ENCODE assay signal across 10 cellular contexts in the genomic region with DNA sequence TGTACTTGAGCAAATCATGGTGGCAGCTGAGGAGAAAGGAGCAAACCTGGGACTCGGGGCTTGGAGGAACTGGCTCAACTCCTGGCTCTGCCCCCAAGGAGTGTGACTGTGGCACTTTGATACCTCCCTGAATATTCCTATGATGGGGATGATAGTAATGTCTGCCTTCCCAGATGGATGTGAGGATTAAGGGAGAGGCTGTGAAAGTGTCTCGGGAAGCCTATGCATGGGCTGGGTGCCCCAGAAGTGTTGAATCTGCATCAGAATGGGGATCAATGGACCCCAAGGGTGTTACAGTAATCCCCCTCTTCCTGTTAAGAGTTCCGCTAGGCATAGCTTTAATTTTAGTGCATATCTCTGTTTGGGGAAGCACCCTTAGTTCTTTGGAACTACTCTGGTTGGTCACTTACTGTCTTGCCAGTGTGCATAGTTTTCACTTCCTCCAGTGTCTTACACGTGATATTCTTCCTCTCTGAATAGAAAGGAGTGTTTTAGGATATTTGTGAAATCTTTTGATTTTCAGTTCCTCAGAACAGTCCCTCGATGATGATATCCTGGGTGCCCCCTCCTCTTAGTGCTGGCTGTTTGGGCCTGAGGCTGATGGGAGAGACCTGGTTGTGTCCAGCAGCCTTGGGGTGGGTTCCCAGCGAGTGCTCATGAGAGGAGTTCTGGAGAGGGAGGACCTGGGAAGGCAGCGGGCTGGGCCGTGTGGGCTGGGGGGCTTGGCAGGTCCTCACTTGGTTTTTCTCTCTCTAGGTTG.
A peak's percentile ranks its signal among the peaks of the same experiment; 100 is the strongest.
DNase-seq lines count a peak whose midpoint lies in the region; ATAC-seq and TF ChIP-seq lines count a peak whose summit lies in the region.
"Had no signal": no experiment of that assay in that cellular context is flagged by ENCODE, and none has a peak within 500 bp of the region (broad histone marks: within the 10 kb centered on the region; RNA-seq: fewer than 3 reads in every experiment).

No MANE protein-coding gene starts in this region.

- DNase-seq in left lobe of liver (ENCODE audit: low spot score) (no peak), DMS153 (lab: John Stamatoyannopoulos, UW) (no peak), hypothalamus (lab: John Stamatoyannopoulos, UW) (no peak), SHP77 treated with DMSO at 0.1 percent for 48 hours (lab: John Stamatoyannopoulos, UW) (no peak), psoas muscle (no peak)
- DNase-seq: brain microvascular endothelial cell had no signal

- intact Hi-C loops in psoas muscle (cut with DNase I): no loop called here

- no peaks in the 10 kb centered on the region for H3K4me1 ChIP-seq in psoas muscle
- H3K4me1 ChIP-seq: SJSA1 had no signal

- no peak overlapping the region for H3K27ac ChIP-seq in psoas muscle
- H3K27ac ChIP-seq: brain microvascular endothelial cell, SJSA1 had no signal

- TF ChIP-seq CTCF in psoas muscle (IDR thresholded peaks at IDR 0.05): no peak

- no peaks in the 10 kb centered on the region for H3K9me3 ChIP-seq in psoas muscle
- H3K9me3 ChIP-seq: SJSA1 had no signal

- H3K4me3 ChIP-seq in psoas muscle: no peak overlapping the region
- H3K4me3 ChIP-seq: SJSA1 had no signal

- no peaks in the 10 kb centered on the region for H3K36me3 ChIP-seq in psoas muscle (ENCODE audit: insufficient read depth in 1 of 2, low read depth in 1 of 2)
- H3K36me3 ChIP-seq: brain microvascular endothelial cell, SJSA1 had no signal

- 82% methylated on average over 8 of the region's 8 CpGs for WGBS in psoas muscle, 3 donors

- H3K27me3 ChIP-seq in psoas muscle (ENCODE audit: insufficient read depth in 3 of 3, low read length in 2 of 3): peaks cover 0 to 5% (median 0%) of the 10 kb centered on the region in 3 donors
- H3K27me3 ChIP-seq: brain microvascular endothelial cell, SJSA1 had no signal

- ATAC-seq in GM18520 (IDR thresholded peaks at IDR 0.05; ENCODE audit: unreplicated experiment): peak; percentile 80
- ATAC-seq in GM21737 (IDR thresholded peaks at IDR 0.05; ENCODE audit: unreplicated experiment): peak; percentile 81
- peak; percentile 87 for ATAC-seq in HG03575 (IDR thresholded peaks at IDR 0.05; ENCODE audit: extremely low read depth, insufficient number of reproducible peaks, low FRiP score, unreplicated experiment)
- ATAC-seq in left lobe of liver: peak; percentile 45
- ATAC-seq in psoas muscle: no peak

Comparison
In these comparisons a context has a peak if more than half of its experiments do, and no peak if none do; other contexts are left out.
1. ATAC-seq: peak in GM18520 (single experiment), GM21737 (single experiment), HG03575 (single experiment) and left lobe of liver (single experiment); none in psoas muscle (0 of 4).